ENCODE assay signal across 1 cellular context in genomic region chr19:44752816-44753618, GRCh38.
TF ChIP-seq lines count a peak whose summit lies in the region.

No MANE protein-coding gene starts in this region.

TF ChIP-seq in K562, 482 proteins besides CTCF, POLR2A, EP300 and RAD21 (continued from another document and continues in another):
- TF ChIP-seq HBP1 (CRISPR knock-in tag; IDR thresholded peaks at IDR 0.05), result peak; percentile 93
- peak; percentile 91 for TF ChIP-seq LEF1 (IDR thresholded peaks at IDR 0.05)
- peak; percentile 95 for TF ChIP-seq EGR1 (conservative IDR thresholded peaks at IDR 0.05)
- peak; percentile 91 for TF ChIP-seq TCF3 (CRISPR knock-in tag; IDR thresholded peaks at IDR 0.05)
- no peak for TF ChIP-seq NR2C2 (CRISPR knock-in tag; IDR thresholded peaks at IDR 0.05)
- TF ChIP-seq NR2C2 (tag; IDR thresholded peaks at IDR 0.05), result peak; percentile 66; the same call in 1 of the 2 replicates
- peak; percentile 71; the same call in 1 of the 2 replicates for TF ChIP-seq EP400 (IDR thresholded peaks at IDR 0.05)
- peak; percentile 94 for TF ChIP-seq NEUROD1 (IDR thresholded peaks at IDR 0.05; ENCODE audit: borderline replicate concordance, low read depth, low read length, partially characterized antibody)
- TF ChIP-seq HMGN3 (IDR thresholded peaks at IDR 0.05; ENCODE audit: borderline replicate concordance, extremely low read depth, insufficient read length, low read depth, low read length), result peak; percentile 99
- no peak for TF ChIP-seq ZNF282 (CRISPR knock-in tag; IDR thresholded peaks at IDR 0.05)
- peak; percentile 70; the same call in 1 of the 2 replicates for TF ChIP-seq STAT5A (IDR thresholded peaks at IDR 0.05; ENCODE audit: borderline replicate concordance, low read length)
- no peak for TF ChIP-seq SNIP1 (IDR thresholded peaks at IDR 0.05; ENCODE audit: low read depth)
- TF ChIP-seq, protein P1, sequence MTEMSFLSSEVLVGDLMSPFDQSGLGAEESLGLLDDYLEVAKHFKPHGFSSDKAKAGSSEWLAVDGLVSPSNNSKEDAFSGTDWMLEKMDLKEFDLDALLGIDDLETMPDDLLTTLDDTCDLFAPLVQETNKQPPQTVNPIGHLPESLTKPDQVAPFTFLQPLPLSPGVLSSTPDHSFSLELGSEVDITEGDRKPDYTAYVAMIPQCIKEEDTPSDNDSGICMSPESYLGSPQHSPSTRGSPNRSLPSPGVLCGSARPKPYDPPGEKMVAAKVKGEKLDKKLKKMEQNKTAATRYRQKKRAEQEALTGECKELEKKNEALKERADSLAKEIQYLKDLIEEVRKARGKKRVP (CRISPR knock-in tag; IDR thresholded peaks at IDR 0.05), result no peak; the same call in 1 of the 2 replicates
- TF ChIP-seq NCOA4 (IDR thresholded peaks at IDR 0.05; ENCODE audit: partially characterized antibody), result no peak
- peak; percentile 98 for TF ChIP-seq ETV5 (CRISPR knock-in tag; IDR thresholded peaks at IDR 0.05; ENCODE audit: low read depth)
- no peak for TF ChIP-seq DLX4 (CRISPR knock-in tag; IDR thresholded peaks at IDR 0.05)
- TF ChIP-seq KLF16 (IDR thresholded peaks at IDR 0.05), result peak; percentile 98
- TF ChIP-seq TSC22D4 (tag; IDR thresholded peaks at IDR 0.05), result no peak
- TF ChIP-seq ZNF224 (CRISPR knock-in tag; IDR thresholded peaks at IDR 0.05), result no peak
- TF ChIP-seq TOE1 (IDR thresholded peaks at IDR 0.05; ENCODE audit: borderline replicate concordance), result peak; percentile 91
- no peak for TF ChIP-seq TOE1 (CRISPR knock-in tag; IDR thresholded peaks at IDR 0.05; ENCODE audit: borderline replicate concordance, low read depth)
- no peak for TF ChIP-seq SMAD2 (IDR thresholded peaks at IDR 0.05; ENCODE audit: low read depth, low read length)
- TF ChIP-seq ZC3H4 (CRISPR knock-in tag; IDR thresholded peaks at IDR 0.05; ENCODE audit: borderline replicate concordance), result no peak
- peak; percentile 96 for TF ChIP-seq CREM (IDR thresholded peaks at IDR 0.05; ENCODE audit: low read depth)
- TF ChIP-seq, protein P2, sequence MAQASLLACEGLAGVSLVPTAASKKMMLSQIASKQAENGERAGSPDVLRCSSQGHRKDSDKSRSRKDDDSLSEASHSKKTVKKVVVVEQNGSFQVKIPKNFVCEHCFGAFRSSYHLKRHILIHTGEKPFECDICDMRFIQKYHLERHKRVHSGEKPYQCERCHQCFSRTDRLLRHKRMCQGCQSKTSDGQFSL (CRISPR knock-in tag; IDR thresholded peaks at IDR 0.05), result peak; percentile 84
- TF ChIP-seq, protein P2 (tag; IDR thresholded peaks at IDR 0.05), result peak in 1 of 2 experiments; percentile 75; a peak in 1 of 4 replicates
- no peak for TF ChIP-seq ZNF644 (tag; IDR thresholded peaks at IDR 0.05; ENCODE audit: low read depth)
- TF ChIP-seq POLR2H (tag; IDR thresholded peaks at IDR 0.05; ENCODE audit: low read depth), result no peak
- TF ChIP-seq, protein P3, sequence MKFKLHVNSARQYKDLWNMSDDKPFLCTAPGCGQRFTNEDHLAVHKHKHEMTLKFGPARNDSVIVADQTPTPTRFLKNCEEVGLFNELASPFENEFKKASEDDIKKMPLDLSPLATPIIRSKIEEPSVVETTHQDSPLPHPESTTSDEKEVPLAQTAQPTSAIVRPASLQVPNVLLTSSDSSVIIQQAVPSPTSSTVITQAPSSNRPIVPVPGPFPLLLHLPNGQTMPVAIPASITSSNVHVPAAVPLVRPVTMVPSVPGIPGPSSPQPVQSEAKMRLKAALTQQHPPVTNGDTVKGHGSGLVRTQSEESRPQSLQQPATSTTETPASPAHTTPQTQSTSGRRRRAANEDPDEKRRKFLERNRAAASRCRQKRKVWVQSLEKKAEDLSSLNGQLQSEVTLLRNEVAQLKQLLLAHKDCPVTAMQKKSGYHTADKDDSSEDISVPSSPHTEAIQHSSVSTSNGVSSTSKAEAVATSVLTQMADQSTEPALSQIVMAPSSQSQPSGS (CRISPR knock-in tag; IDR thresholded peaks at IDR 0.05), result no peak
- peak; percentile 45 for TF ChIP-seq TAF1 (IDR thresholded peaks at IDR 0.05; ENCODE audit: control insufficient read depth, extremely low read depth, insufficient read depth, low read length, severe bottlenecking)
- TF ChIP-seq SRSF7 (optimal IDR thresholded peaks at IDR 0.05; ENCODE audit: low read depth, low read length), result no peak
- no peak for TF ChIP-seq ZNF707 (CRISPR knock-in tag; conservative IDR thresholded peaks at IDR 0.05)
- no peak for TF ChIP-seq TAF15 (IDR thresholded peaks at IDR 0.05; ENCODE audit: low read depth, low read length)
- no peak for TF ChIP-seq ZNF57 (CRISPR knock-in tag; IDR thresholded peaks at IDR 0.05)
- TF ChIP-seq CC2D1A (IDR thresholded peaks at IDR 0.05), result peak; percentile 57; the same call in 1 of the 2 replicates
- TF ChIP-seq FIP1L1 (IDR thresholded peaks at IDR 0.05; ENCODE audit: low read depth, low read length, poor library complexity, severe bottlenecking), result peak; percentile 66
- TF ChIP-seq RFX5 (IDR thresholded peaks at IDR 0.05; ENCODE audit: low read depth, low read length), result no peak
- no peak for TF ChIP-seq ZNF165 (CRISPR knock-in tag; IDR thresholded peaks at IDR 0.05; ENCODE audit: borderline replicate concordance)
- no peak for TF ChIP-seq ZNF583 (CRISPR knock-in tag; IDR thresholded peaks at IDR 0.05)
- TF ChIP-seq TARDBP (IDR thresholded peaks at IDR 0.05), result no peak
- TF ChIP-seq MIER1 (IDR thresholded peaks at IDR 0.05; ENCODE audit: low read depth), result no peak
- TF ChIP-seq SIRT6 (IDR thresholded peaks at IDR 0.05; ENCODE audit: low read depth, low read length), result no peak
- no peak for TF ChIP-seq ZHX1 (conservative IDR thresholded peaks at IDR 0.05; ENCODE audit: low read length)
- TF ChIP-seq ZNF699 (CRISPR knock-in tag; IDR thresholded peaks at IDR 0.05; ENCODE audit: insufficient replicate concordance), result no peak
- TF ChIP-seq SREBF2 (CRISPR knock-in tag; IDR thresholded peaks at IDR 0.05), result no peak
- peak; percentile 78; the same call in 1 of the 2 replicates for TF ChIP-seq TRIM28 (IDR thresholded peaks at IDR 0.05)
- TF ChIP-seq ARID3B (CRISPR knock-in tag; IDR thresholded peaks at IDR 0.05; ENCODE audit: borderline replicate concordance), result no peak
- TF ChIP-seq ZNF584 (CRISPR knock-in tag; IDR thresholded peaks at IDR 0.05; ENCODE audit: low read depth), result peak; percentile 76; the same call in 1 of the 2 replicates
- no peak for TF ChIP-seq KAT8 (IDR thresholded peaks at IDR 0.05; ENCODE audit: low read depth)
- TF ChIP-seq, protein P4, sequence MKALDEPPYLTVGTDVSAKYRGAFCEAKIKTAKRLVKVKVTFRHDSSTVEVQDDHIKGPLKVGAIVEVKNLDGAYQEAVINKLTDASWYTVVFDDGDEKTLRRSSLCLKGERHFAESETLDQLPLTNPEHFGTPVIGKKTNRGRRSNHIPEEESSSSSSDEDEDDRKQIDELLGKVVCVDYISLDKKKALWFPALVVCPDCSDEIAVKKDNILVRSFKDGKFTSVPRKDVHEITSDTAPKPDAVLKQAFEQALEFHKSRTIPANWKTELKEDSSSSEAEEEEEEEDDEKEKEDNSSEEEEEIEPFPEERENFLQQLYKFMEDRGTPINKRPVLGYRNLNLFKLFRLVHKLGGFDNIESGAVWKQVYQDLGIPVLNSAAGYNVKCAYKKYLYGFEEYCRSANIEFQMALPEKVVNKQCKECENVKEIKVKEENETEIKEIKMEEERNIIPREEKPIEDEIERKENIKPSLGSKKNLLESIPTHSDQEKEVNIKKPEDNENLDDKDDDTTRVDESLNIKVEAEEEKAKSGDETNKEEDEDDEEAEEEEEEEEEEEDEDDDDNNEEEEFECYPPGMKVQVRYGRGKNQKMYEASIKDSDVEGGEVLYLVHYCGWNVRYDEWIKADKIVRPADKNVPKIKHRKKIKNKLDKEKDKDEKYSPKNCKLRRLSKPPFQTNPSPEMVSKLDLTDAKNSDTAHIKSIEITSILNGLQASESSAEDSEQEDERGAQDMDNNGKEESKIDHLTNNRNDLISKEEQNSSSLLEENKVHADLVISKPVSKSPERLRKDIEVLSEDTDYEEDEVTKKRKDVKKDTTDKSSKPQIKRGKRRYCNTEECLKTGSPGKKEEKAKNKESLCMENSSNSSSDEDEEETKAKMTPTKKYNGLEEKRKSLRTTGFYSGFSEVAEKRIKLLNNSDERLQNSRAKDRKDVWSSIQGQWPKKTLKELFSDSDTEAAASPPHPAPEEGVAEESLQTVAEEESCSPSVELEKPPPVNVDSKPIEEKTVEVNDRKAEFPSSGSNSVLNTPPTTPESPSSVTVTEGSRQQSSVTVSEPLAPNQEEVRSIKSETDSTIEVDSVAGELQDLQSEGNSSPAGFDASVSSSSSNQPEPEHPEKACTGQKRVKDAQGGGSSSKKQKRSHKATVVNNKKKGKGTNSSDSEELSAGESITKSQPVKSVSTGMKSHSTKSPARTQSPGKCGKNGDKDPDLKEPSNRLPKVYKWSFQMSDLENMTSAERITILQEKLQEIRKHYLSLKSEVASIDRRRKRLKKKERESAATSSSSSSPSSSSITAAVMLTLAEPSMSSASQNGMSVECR (CRISPR knock-in tag; IDR thresholded peaks at IDR 0.05), result peak; percentile 97
- peak; percentile 86 for TF ChIP-seq CXXC5 (CRISPR knock-in tag; IDR thresholded peaks at IDR 0.05)
- TF ChIP-seq ESRRB (CRISPR knock-in tag; IDR thresholded peaks at IDR 0.05; ENCODE audit: borderline replicate concordance), result no peak
- TF ChIP-seq ZNF133 (CRISPR knock-in tag; IDR thresholded peaks at IDR 0.05), result no peak
- TF ChIP-seq ETV1 (tag; conservative IDR thresholded peaks at IDR 0.05; ENCODE audit: low read depth), result peak; percentile 97
- TF ChIP-seq ARID2 (IDR thresholded peaks at IDR 0.05), result no peak
- 0 out of 2 replicates have a peak, but pooled peaks have one; percentile 23 for TF ChIP-seq ZC3H11A (IDR thresholded peaks at IDR 0.05; ENCODE audit: low read depth, low read length)
- no peak for TF ChIP-seq ZNF41 (CRISPR knock-in tag; conservative IDR thresholded peaks at IDR 0.05)
- TF ChIP-seq NCOR1 (IDR thresholded peaks at IDR 0.05), result peak; percentile 96
- TF ChIP-seq ZNF431 (CRISPR knock-in tag; IDR thresholded peaks at IDR 0.05), result 0 out of 2 replicates have a peak, but pooled peaks have one; percentile 34
- TF ChIP-seq ZNF174 (CRISPR knock-in tag; IDR thresholded peaks at IDR 0.05), result no peak
- TF ChIP-seq SMARCB1 (IDR thresholded peaks at IDR 0.05; ENCODE audit: insufficient read length, low read depth), result no peak
